Comparison of ENCODE assay signal across 8 cellular contexts in genomic region chr6:117677553-117678131, GRCh38. TPM values are rescaled to one million over a fixed set of nuclear protein-coding genes. Genes with fewer than 3 reads are reported as not detected.
DNase-seq lines count a peak whose midpoint lies in the region; ATAC-seq, FAIRE-seq and TF ChIP-seq lines count a peak whose summit lies in the region.

No MANE protein-coding gene starts in this region.

- H3K4me1 ChIP-seq in OCI-LY3 (ENCODE audit: low read length): peaks cover 47% of the 10 kb centered on the region

- peak overlapping the region; percentile 98 for H3K4me3 ChIP-seq in OCI-LY3 (ENCODE audit: low read length)

- intact Hi-C loops in dendritic cell treated with granulocyte-macrophage colony-stimulating factor and Interleukin-4, amounts not matched to agents 40 ng/mL and 50 ng/mL, for 4 days (cut with micrococcal nuclease): loop anchor here (5.0 to 10.0 kb wide), 3 partner anchors 75 to 193 kb away; partner anchors contain the start of genes DCBLD1 and GOPC

- no peaks in the 10 kb centered on the region for H3K27me3 ChIP-seq in OCI-LY3 (ENCODE audit: low read depth, low read length)

- ATAC-seq in HG03196 (IDR thresholded peaks at IDR 0.05; ENCODE audit: unreplicated experiment): no peak

- DNase-seq in GM19239 (ENCODE audit: insufficient read length, low spot score) (no peak), osteocyte (ENCODE audit: extremely low spot score, unreplicated experiment) (no peak), DMS79 treated with DMSO at 0.1 percent for 48 hours (lab: John Stamatoyannopoulos, UW) (no peak), NCI-H1092 treated with DMSO at 0.1 percent for 48 hours (lab: John Stamatoyannopoulos, UW) (no peak), NCI-H748 (lab: John Stamatoyannopoulos, UW; ENCODE audit: unreplicated experiment) (no peak)

- TF ChIP-seq CTCF in OCI-LY3 (IDR thresholded peaks at IDR 0.05; ENCODE audit: low read depth, low read length) (no peak), osteocyte (IDR thresholded peaks at IDR 0.05) (no peak)

- H3K4me2 ChIP-seq in OCI-LY3 (ENCODE audit: low read length): peak overlapping the region; percentile 90

- no peak overlapping the region for H2AFZ ChIP-seq in OCI-LY3 (ENCODE audit: low read depth, low read length)

- peaks cover 43% of the 10 kb centered on the region for H3K36me3 ChIP-seq in OCI-LY3 (replicated peaks; ENCODE audit: low read depth, low read length)

- H3K4me3 Mint-ChIP-seq in dendritic cell treated with granulocyte-macrophage colony-stimulating factor and Interleukin-4, amounts not matched to agents 40 ng/mL and 50 ng/mL, for 4 days: peak overlapping the region; percentile 86
- H3K4me3 Mint-ChIP-seq in osteocyte (ENCODE audit: unreplicated experiment): peak overlapping the region; percentile 38

- peaks cover 18% of the 10 kb centered on the region for H3K36me3 Mint-ChIP-seq in dendritic cell treated with granulocyte-macrophage colony-stimulating factor and Interleukin-4, amounts not matched to agents 40 ng/mL and 50 ng/mL, for 4 days (ENCODE audit: low read depth)
- peaks cover 3% of the 10 kb centered on the region for H3K36me3 Mint-ChIP-seq in osteocyte (ENCODE audit: unreplicated experiment)

- H3K4me1 Mint-ChIP-seq in dendritic cell treated with granulocyte-macrophage colony-stimulating factor and Interleukin-4, amounts not matched to agents 40 ng/mL and 50 ng/mL, for 4 days (ENCODE audit: low read depth): peaks cover 65% of the 10 kb centered on the region
- H3K4me1 Mint-ChIP-seq in osteocyte (ENCODE audit: unreplicated experiment): peaks cover 43% of the 10 kb centered on the region

- H3K79me2 ChIP-seq in OCI-LY3 (ENCODE audit: low read length): peaks cover 85% of the 10 kb centered on the region

- no peaks in the 10 kb centered on the region for H3K27me3 Mint-ChIP-seq in dendritic cell treated with granulocyte-macrophage colony-stimulating factor and Interleukin-4, amounts not matched to agents 40 ng/mL and 50 ng/mL, for 4 days
- H3K27me3 Mint-ChIP-seq in osteocyte (ENCODE audit: unreplicated experiment): no peaks in the 10 kb centered on the region

- peaks cover 58% of the 10 kb centered on the region for H4K20me1 ChIP-seq in OCI-LY3 (ENCODE audit: insufficient read depth, low read length)

- H3K27ac Mint-ChIP-seq in dendritic cell treated with granulocyte-macrophage colony-stimulating factor and Interleukin-4, amounts not matched to agents 40 ng/mL and 50 ng/mL, for 4 days: peak overlapping the region; percentile 68
- no peak overlapping the region for H3K27ac Mint-ChIP-seq in osteocyte (ENCODE audit: unreplicated experiment)

- no peaks in the 10 kb centered on the region for H3K9me3 ChIP-seq in OCI-LY3 (ENCODE audit: insufficient read depth, low read length)

- FAIRE-seq in GM19239 (lab: Jason Lieb, UNC): peak; percentile 47

- peak overlapping the region; percentile 29; the same call in 1 of the 2 replicates for H3K27ac ChIP-seq in OCI-LY3 (ENCODE audit: low read length)

- H3K9me3 Mint-ChIP-seq in dendritic cell treated with granulocyte-macrophage colony-stimulating factor and Interleukin-4, amounts not matched to agents 40 ng/mL and 50 ng/mL, for 4 days: no peaks in the 10 kb centered on the region
- H3K9me3 Mint-ChIP-seq in osteocyte (ENCODE audit: unreplicated experiment): no peaks in the 10 kb centered on the region

- H3K9ac ChIP-seq in OCI-LY3 (ENCODE audit: low read length): peak overlapping the region; percentile 85

RNA-seq across cellular contexts. Expression of gene NUS1, which starts 2.4 kb away (rescaled TPM):
- total RNA-seq in osteocyte: 27.4 and 28.1 TPM in 2 replicates
